In genomic region chr17:48612854-48613691, GRCh38 we compare ENCODE assay signal across 8 cellular contexts. TPM values are rescaled to one million over a fixed set of nuclear protein-coding genes. Genes with fewer than 3 reads are reported as not detected.
DNase-seq lines count a peak whose midpoint lies in the region; ATAC-seq and TF ChIP-seq lines count a peak whose summit lies in the region.

No MANE protein-coding gene starts in this region.

- intact Hi-C loops in Right ventricle myocardium inferior (cut with DNase I) (loop anchor here (10.0 kb wide), 1 partner anchor 588 kb away; no protein-coding TSS in a partner anchor), cardiac septum (cut with DNase I) (loop anchor here (10.0 kb wide), 2 partner anchors 382 to 588 kb away; partner anchors contain the start of gene IGF2BP1)

- no peaks in the 10 kb centered on the region for H3K36me3 Mint-ChIP-seq in activated naive CD8-positive, alpha-beta T cell treated with anti-CD3 and anti-CD28 coated beads, Interleukin-2, amount 10 ng/mL, durations not matched to agents 7 days and 5 days

- peak overlapping the region; percentile 79 for H3K4me3 Mint-ChIP-seq in activated naive CD8-positive, alpha-beta T cell treated with anti-CD3 and anti-CD28 coated beads, Interleukin-2, amount 10 ng/mL, durations not matched to agents 7 days and 5 days

- H3K27me3 Mint-ChIP-seq in activated naive CD8-positive, alpha-beta T cell treated with anti-CD3 and anti-CD28 coated beads, Interleukin-2, amount 10 ng/mL, durations not matched to agents 7 days and 5 days: peaks cover 78% of the 10 kb centered on the region

- POLR2A ChIA-PET in activated naive CD8-positive, alpha-beta T cell treated with anti-CD3 and anti-CD28 coated beads, Interleukin-2, amount 10 ng/mL, durations not matched to agents 7 days and 5 days (lab: Charles Lee): interaction anchor here (1.6 kb wide), 1 partner anchor 13 kb away, joined by 5 read pairs; the partner anchor contains the start of gene HOXB9

- peaks cover 37% of the 10 kb centered on the region for H3K4me1 Mint-ChIP-seq in activated naive CD8-positive, alpha-beta T cell treated with anti-CD3 and anti-CD28 coated beads, Interleukin-2, amount 10 ng/mL, durations not matched to agents 7 days and 5 days

- ATAC-seq in Right ventricle myocardium inferior: no peak
- peak; percentile 55 for ATAC-seq in activated naive CD8-positive, alpha-beta T cell treated with anti-CD3 and anti-CD28 coated beads, Interleukin-2, amount 10 ng/mL, durations not matched to agents 7 days and 5 days (ENCODE audit: low read depth)
- no peak for ATAC-seq in HG03571 (IDR thresholded peaks at IDR 0.05; ENCODE audit: unreplicated experiment)

- peak overlapping the region; percentile 73 for H3K4me3 ChIP-seq in kidney epithelial cell (ENCODE audit: low read depth, low read length)

- H3K36me3 ChIP-seq in kidney epithelial cell (ENCODE audit: control insufficient read depth, insufficient read depth, low read length): peaks cover 1% of the 10 kb centered on the region

- peaks cover 5% of the 10 kb centered on the region for H3K27me3 ChIP-seq in kidney epithelial cell (ENCODE audit: control insufficient read depth, insufficient read depth, low read length)

- no peak overlapping the region for H3K27ac Mint-ChIP-seq in activated naive CD8-positive, alpha-beta T cell treated with anti-CD3 and anti-CD28 coated beads, Interleukin-2, amount 10 ng/mL, durations not matched to agents 7 days and 5 days

- H3K9me3 Mint-ChIP-seq in activated naive CD8-positive, alpha-beta T cell treated with anti-CD3 and anti-CD28 coated beads, Interleukin-2, amount 10 ng/mL, durations not matched to agents 7 days and 5 days: no peaks in the 10 kb centered on the region

- DNase-seq in Right ventricle myocardium inferior (ENCODE audit: missing footprints): peak; percentile 65
- DNase-seq in cardiac septum (ENCODE audit: low spot score): no peak
- DNase-seq in NCI-H774 (lab: John Stamatoyannopoulos, UW): peak; percentile 62
- peak; percentile 66 for DNase-seq in activated naive CD8-positive, alpha-beta T cell treated with anti-CD3 and anti-CD28 coated beads, Interleukin-2, amount 10 ng/mL, durations not matched to agents 7 days and 5 days
- no peak for DNase-seq in kidney epithelial cell (ENCODE audit: low read depth)
- peak; percentile 41 for DNase-seq in stimulated activated naive CD4-positive, alpha-beta T cell treated with Interleukin-2 at 50 U/mL for 16 hours (lab: John Stamatoyannopoulos, UW)
- no peak for DNase-seq in NAMALWA (ENCODE audit: low spot score)

- no peak for TF ChIP-seq CTCF in kidney epithelial cell (IDR thresholded peaks at IDR 0.05; ENCODE audit: insufficient read depth, low read length, poor library complexity, severe bottlenecking)

RNA-seq across cellular contexts. Expression of gene HOXB8, which starts 2.0 kb away (rescaled TPM):
- total RNA-seq in Right ventricle myocardium inferior (not detected), cardiac septum (not detected), kidney epithelial cell (7.2 and 7.5 TPM in 2 replicates)
- not detected for total RNA-seq in activated naive CD8-positive, alpha-beta T cell treated with anti-CD3 and anti-CD28 coated beads, Interleukin-2, amount 10 ng/mL, durations not matched to agents 7 days and 5 days

RNA-seq across cellular contexts. Expression of gene HOXB7, which starts 2.3 kb away (rescaled TPM):
- total RNA-seq in Right ventricle myocardium inferior (0.41 TPM), cardiac septum (0.22 TPM), kidney epithelial cell (26.3 and 27.2 TPM in 2 replicates)
- total RNA-seq in activated naive CD8-positive, alpha-beta T cell treated with anti-CD3 and anti-CD28 coated beads, Interleukin-2, amount 10 ng/mL, durations not matched to agents 7 days and 5 days: 1 to 10 TPM in 1 of 2 experiments, under 1 TPM in 1; 0.80 to 1.0 TPM

RNA-seq across cellular contexts. Expression of gene HOXB6, which starts 8.3 kb away (rescaled TPM):
- 0.57 TPM for total RNA-seq in Right ventricle myocardium inferior
- total RNA-seq in cardiac septum: 0.92 TPM
- not detected for total RNA-seq in activated naive CD8-positive, alpha-beta T cell treated with anti-CD3 and anti-CD28 coated beads, Interleukin-2, amount 10 ng/mL, durations not matched to agents 7 days and 5 days
- total RNA-seq in kidney epithelial cell: 29.8 and 30.7 TPM in 2 replicates

RNA-seq across cellular contexts. Expression of gene HOXB9, which starts 13.1 kb away (rescaled TPM):
- total RNA-seq in Right ventricle myocardium inferior: not detected
- not detected for total RNA-seq in cardiac septum
- total RNA-seq in activated naive CD8-positive, alpha-beta T cell treated with anti-CD3 and anti-CD28 coated beads, Interleukin-2, amount 10 ng/mL, durations not matched to agents 7 days and 5 days: under 1 TPM; 0.11 to 0.23 TPM
- total RNA-seq in kidney epithelial cell: 70.1 and 77.0 TPM in 2 replicates

RNA-seq across cellular contexts. Expression of gene HOXB5, which starts 19.5 kb away (rescaled TPM):
- total RNA-seq in Right ventricle myocardium inferior (not detected), cardiac septum (not detected), kidney epithelial cell (3.6 and 3.8 TPM in 2 replicates)
- total RNA-seq in activated naive CD8-positive, alpha-beta T cell treated with anti-CD3 and anti-CD28 coated beads, Interleukin-2, amount 10 ng/mL, durations not matched to agents 7 days and 5 days: not detected

Comparison
In these comparisons a context has a peak if more than half of its experiments do, and no peak if none do; other contexts are left out.
1. DNase-seq: peak in Right ventricle myocardium inferior (single experiment), NCI-H774 (single experiment), activated naive CD8-positive, alpha-beta T cell treated with anti-CD3 and anti-CD28 coated beads, Interleukin-2, amount 10 ng/mL, durations not matched to agents 7 days and 5 days (single experiment) and stimulated activated naive CD4-positive, alpha-beta T cell treated with Interleukin-2 at 50 U/mL for 16 hours (single experiment); none in cardiac septum (single experiment), kidney epithelial cell (single experiment) and NAMALWA (single experiment).
2. RNA of gene HOXB7, which starts 2.3 kb away (total RNA-seq): 26.3 to 27.2 TPM in kidney epithelial cell; 0.80 to 1.0 TPM in activated naive CD8-positive, alpha-beta T cell treated with anti-CD3 and anti-CD28 coated beads, Interleukin-2, amount 10 ng/mL, durations not matched to agents 7 days and 5 days, 0.41 TPM in Right ventricle myocardium inferior (single experiment) and 0.22 TPM in cardiac septum (single experiment); every median in the first group is over 10 times any median in the second.
3. RNA of gene HOXB6, which starts 8.3 kb away (total RNA-seq): 29.8 to 30.7 TPM in kidney epithelial cell; 0.92 TPM in cardiac septum (single experiment), 0.57 TPM in Right ventricle myocardium inferior (single experiment) and not detected in activated naive CD8-positive, alpha-beta T cell treated with anti-CD3 and anti-CD28 coated beads, Interleukin-2, amount 10 ng/mL, durations not matched to agents 7 days and 5 days; every median in the first group is over 10 times any median in the second.